Comparison of ENCODE assay signal across 22 cellular contexts in the genomic region with DNA sequence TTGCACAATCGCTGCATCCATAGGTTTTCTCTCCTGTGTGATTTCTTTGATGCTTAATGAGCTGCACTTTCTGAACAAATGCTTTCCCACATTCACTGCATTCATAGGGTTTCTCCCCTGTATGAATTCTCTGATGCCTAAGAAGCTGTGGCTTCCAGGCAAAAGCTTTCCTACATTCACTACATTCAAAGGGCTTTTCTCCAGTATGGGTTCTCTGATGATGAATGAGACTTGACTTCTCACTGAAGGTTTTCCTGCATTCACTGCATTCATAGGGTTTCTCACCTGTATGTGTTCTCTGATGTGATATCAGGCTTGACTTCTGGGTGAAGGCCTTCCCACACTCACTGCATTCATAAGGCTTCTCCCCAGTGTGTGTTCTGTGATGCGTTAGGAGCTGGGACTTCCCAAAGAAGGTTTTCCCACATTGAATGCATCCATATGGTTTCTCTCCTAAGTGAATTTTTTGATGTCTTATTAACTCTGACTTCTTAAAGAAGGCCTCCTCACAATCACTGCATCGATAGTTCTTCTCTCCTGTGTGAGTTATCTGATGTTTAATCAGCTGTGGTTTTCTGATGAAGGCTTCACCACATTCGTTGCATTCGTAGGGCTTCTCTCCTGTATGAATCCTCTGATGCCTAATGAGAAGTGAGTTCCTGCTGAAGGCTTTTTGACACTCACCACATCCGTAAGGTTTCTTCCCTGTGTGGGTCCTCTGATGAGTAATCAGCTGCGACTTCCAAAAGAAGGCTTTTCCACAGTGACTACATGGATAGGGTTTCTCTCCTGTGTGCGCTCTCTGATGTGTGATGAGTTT. TPM values are rescaled to one million over a fixed set of nuclear protein-coding genes. Genes with fewer than 3 reads are reported as not detected.
DNase-seq lines count a peak whose midpoint lies in the region; ATAC-seq lines count a peak whose summit lies in the region.
"Had no signal": no experiment of that assay in that cellular context is flagged by ENCODE, and none has a peak within 500 bp of the region (broad histone marks: within the 10 kb centered on the region; RNA-seq: fewer than 3 reads in every experiment).

No MANE protein-coding gene starts in this region.

- no peaks in the 10 kb centered on the region for H3K27me3 Mint-ChIP-seq in T-helper 17 cell
- no peaks in the 10 kb centered on the region for H3K27me3 Mint-ChIP-seq in stimulated activated naive B cell treated with anti-CD40 and anti-IgM and Interleukin-4, amounts not matched to agents 10 μg/mL and 1 μg/mL and 100 μg/mL, for 72 hours
- no peaks in the 10 kb centered on the region for H3K27me3 Mint-ChIP-seq in activated naive CD4-positive, alpha-beta T cell treated with anti-CD3 and anti-CD28 coated beads for 36 hours (ENCODE audit: low read depth)
- H3K27me3 Mint-ChIP-seq: IgD-negative memory B cell had no signal

- no peaks in the 10 kb centered on the region for H3K4me1 Mint-ChIP-seq in T-helper 17 cell
- no peaks in the 10 kb centered on the region for H3K4me1 Mint-ChIP-seq in stimulated activated naive B cell treated with anti-CD40 and anti-IgM and Interleukin-4, amounts not matched to agents 10 μg/mL and 1 μg/mL and 100 μg/mL, for 72 hours
- no peaks in the 10 kb centered on the region for H3K4me1 Mint-ChIP-seq in activated naive CD4-positive, alpha-beta T cell treated with anti-CD3 and anti-CD28 coated beads for 36 hours (ENCODE audit: low read depth)
- H3K4me1 Mint-ChIP-seq: IgD-negative memory B cell had no signal

- intact Hi-C loops in activated naive CD4-positive, alpha-beta T cell treated with anti-CD3 and anti-CD28 coated beads for 36 hours (cut with micrococcal nuclease) = no loop called here

- ATAC-seq in T-helper 17 cell = no peak
- ATAC-seq in stimulated activated naive B cell treated with anti-CD40 and anti-IgM and Interleukin-4, amounts not matched to agents 10 μg/mL and 1 μg/mL and 100 μg/mL, for 72 hours (replicated peaks) = no peak
- ATAC-seq: upper lobe of right lung had no signal

- H3K9me3 ChIP-seq in T-helper 17 cell (ENCODE audit: control insufficient read depth, low read length, poor library complexity, severe bottlenecking) (peaks cover 70% of the 10 kb centered on the region), iPS-15b (ENCODE audit: control insufficient read depth, insufficient read depth, low read length) (peaks cover 52% of the 10 kb centered on the region)

- peak overlapping the region; percentile 1 for H3K4me3 Mint-ChIP-seq in T-helper 17 cell
- H3K4me3 Mint-ChIP-seq in stimulated activated naive B cell treated with anti-CD40 and anti-IgM and Interleukin-4, amounts not matched to agents 10 μg/mL and 1 μg/mL and 100 μg/mL, for 72 hours = no peak overlapping the region
- H3K4me3 Mint-ChIP-seq in activated naive CD4-positive, alpha-beta T cell treated with anti-CD3 and anti-CD28 coated beads for 36 hours = no peak overlapping the region
- H3K4me3 Mint-ChIP-seq: HFFc6, IgD-negative memory B cell had no signal

- peaks cover 8% of the 10 kb centered on the region for H3K36me3 Mint-ChIP-seq in T-helper 17 cell (ENCODE audit: low read depth)
- peaks cover 59 to 82% of the 10 kb centered on the region in 2 donors for H3K36me3 Mint-ChIP-seq in stimulated activated naive B cell treated with anti-CD40 and anti-IgM and Interleukin-4, amounts not matched to agents 10 μg/mL and 1 μg/mL and 100 μg/mL, for 72 hours
- peaks cover 65% of the 10 kb centered on the region for H3K36me3 Mint-ChIP-seq in activated naive CD4-positive, alpha-beta T cell treated with anti-CD3 and anti-CD28 coated beads for 36 hours (ENCODE audit: low read depth)

- no peak overlapping the region for H3K27ac Mint-ChIP-seq in T-helper 17 cell
- peak overlapping the region; percentile 14 for H3K27ac Mint-ChIP-seq in stimulated activated naive B cell treated with anti-CD40 and anti-IgM and Interleukin-4, amounts not matched to agents 10 μg/mL and 1 μg/mL and 100 μg/mL, for 72 hours
- H3K27ac Mint-ChIP-seq in activated naive CD4-positive, alpha-beta T cell treated with anti-CD3 and anti-CD28 coated beads for 36 hours = no peak overlapping the region
- H3K27ac Mint-ChIP-seq: HFFc6, IgD-negative memory B cell had no signal

- no peak overlapping the region for H3K9ac ChIP-seq in iPS-15b (ENCODE audit: low read depth, low read length)

- H3K36me3 ChIP-seq in iPS-15b (ENCODE audit: control insufficient read depth, insufficient read depth, low read length) = no peaks in the 10 kb centered on the region
- H3K36me3 ChIP-seq: adrenal gland, SJCRH30 had no signal

- H3K9me3 Mint-ChIP-seq in stimulated activated naive B cell treated with anti-CD40 and anti-IgM and Interleukin-4, amounts not matched to agents 10 μg/mL and 1 μg/mL and 100 μg/mL, for 72 hours = peaks cover 43 to 61% of the 10 kb centered on the region in 2 donors
- peaks cover 76% of the 10 kb centered on the region for H3K9me3 Mint-ChIP-seq in activated naive CD4-positive, alpha-beta T cell treated with anti-CD3 and anti-CD28 coated beads for 36 hours

- CTCF ChIA-PET in activated naive CD4-positive, alpha-beta T cell treated with anti-CD3 and anti-CD28 coated beads for 36 hours (lab: Charles Lee) = interaction anchor here (1.0 kb wide), 1 partner anchor 16 kb away, joined by 5 read pairs; no protein-coding TSS in a partner anchor

- DNase-seq in DMS53 (lab: John Stamatoyannopoulos, UW) (peak; percentile 29), DMS53 treated with DMSO at 0.1 percent for 48 hours (lab: John Stamatoyannopoulos, UW; ENCODE audit: unreplicated experiment) (no peak), T-helper 17 cell (no peak), hypothalamus (lab: John Stamatoyannopoulos, UW) (no peak), HUDEP-2 (lab: John Stamatoyannopoulos, UW; ENCODE audit: unreplicated experiment in 76 of 76) (no peak)
- no peak for DNase-seq in stimulated activated naive B cell treated with anti-CD40 and anti-IgM and Interleukin-4, amounts not matched to agents 10 μg/mL and 1 μg/mL and 100 μg/mL, for 72 hours
- DNase-seq in activated naive CD4-positive, alpha-beta T cell treated with anti-CD3 and anti-CD28 coated beads for 36 hours = no peak
- DNase-seq: activated CD8-positive, alpha-beta memory T cell treated with anti-CD3 and anti-CD28 coated beads, Interleukin-2, amount 50 U/mL, for 48 hours; activated effector memory CD4-positive, alpha-beta T cell treated with anti-CD3 and anti-CD28 coated beads, Interleukin-2, amount 50 U/mL, for 16 hours; adrenal gland; BE2C; dorsolateral prefrontal cortex; foreskin melanocyte; HFFc6; NCI-H1694 treated with DMSO at 0.1 percent for 48 hours; NCI-H345; NCI-H82; OCI-M1; upper lobe of right lung had no signal

- H3K27me3 ChIP-seq in iPS-15b (ENCODE audit: control insufficient read depth, insufficient read depth, low read length) = no peaks in the 10 kb centered on the region
- H3K27me3 ChIP-seq: adrenal gland, BE2C, dorsolateral prefrontal cortex, SJCRH30, upper lobe of right lung had no signal

- H3K4me1 ChIP-seq in iPS-15b (ENCODE audit: control insufficient read depth, insufficient read depth, low read length) = no peaks in the 10 kb centered on the region
- H3K4me1 ChIP-seq: adrenal gland, BE2C, SJCRH30, upper lobe of right lung had no signal

- peak overlapping the region; percentile 10 for H3K4me3 ChIP-seq in iPS-15b (ENCODE audit: low read depth, low read length)
- H3K4me3 ChIP-seq: dorsolateral prefrontal cortex, SJCRH30, upper lobe of right lung had no signal

RNA-seq across cellular contexts. Expression of a gene that starts 30.3 kb away (rescaled TPM):
- total RNA-seq in T-helper 17 cell = 1 to 10 TPM; 4.5 to 6.4 TPM
- 1 to 10 TPM; 4.3 to 5.3 TPM for total RNA-seq in activated naive CD4-positive, alpha-beta T cell treated with anti-CD3 and anti-CD28 coated beads for 36 hours

RNA-seq across cellular contexts. Expression of a gene that starts 38.4 kb away (rescaled TPM):
- total RNA-seq in T-helper 17 cell = 10 to 100 TPM; 91.5 to 94.5 TPM
- total RNA-seq in activated naive CD4-positive, alpha-beta T cell treated with anti-CD3 and anti-CD28 coated beads for 36 hours = 10 to 100 TPM; 27.2 to 32.8 TPM
